ENCODE assay signal across 14 cellular contexts in the genomic region with DNA sequence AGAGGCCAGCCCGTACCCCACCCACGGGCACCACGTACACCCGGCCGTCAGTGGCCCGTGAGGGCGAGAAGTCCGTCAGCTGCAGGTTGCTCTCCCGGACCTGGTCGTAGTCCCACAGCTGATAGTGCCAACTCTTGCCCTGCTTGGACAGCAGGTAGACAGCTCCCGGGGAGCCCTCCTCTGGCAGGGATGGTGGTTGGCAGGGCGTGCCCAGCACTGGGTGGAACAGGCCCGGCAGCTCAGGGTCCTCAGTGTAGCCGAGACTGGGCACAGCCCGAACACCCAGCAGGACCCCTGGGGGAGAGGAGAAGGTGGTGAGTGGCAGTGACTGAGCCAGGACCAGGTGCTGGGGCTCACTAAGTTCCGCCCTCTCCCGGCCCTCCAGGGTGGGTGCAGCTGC. TPM values are rescaled to one million over a fixed set of nuclear protein-coding genes. Genes with fewer than 3 reads are reported as not detected.
DNase-seq lines count a peak whose midpoint lies in the region; ATAC-seq and TF ChIP-seq lines count a peak whose summit lies in the region.
"Had no signal": no experiment of that assay in that cellular context is flagged by ENCODE, and none has a peak within 500 bp of the region (broad histone marks: within the 10 kb centered on the region; RNA-seq: fewer than 3 reads in every experiment).

No MANE protein-coding gene starts in this region.

- H3K4me1 ChIP-seq in mucosa of descending colon (ENCODE audit: low read depth): no peaks in the 10 kb centered on the region

- intact Hi-C loops in Right ventricle myocardium inferior (cut with DNase I) (no loop called here), cardiac septum (cut with DNase I) (no loop called here), mucosa of descending colon (cut with DNase I, micrococcal nuclease) (no loop called here)
- intact Hi-C loops in dendritic cell treated with granulocyte-macrophage colony-stimulating factor and Interleukin-4, amounts not matched to agents 40 ng/mL and 50 ng/mL, for 4 days (cut with micrococcal nuclease): no loop called here
- intact Hi-C loops in activated T-helper 2 cell treated with anti-CD3 and anti-CD28 coated beads, Interferon-gamma antibody, Interleukin-2, Interleukin-4, amounts not matched to agents 10 μg/mL and 5 μg/mL and 100 μg/mL, durations not matched to agents 14 hours and 24 hours and 36 hours (cut with micrococcal nuclease): no loop called here

- H3K9me3 ChIP-seq in mucosa of descending colon: no peaks in the 10 kb centered on the region

- H3K36me3 Mint-ChIP-seq in dendritic cell treated with granulocyte-macrophage colony-stimulating factor and Interleukin-4, amounts not matched to agents 40 ng/mL and 50 ng/mL, for 4 days (ENCODE audit: low read depth): peaks cover 57% of the 10 kb centered on the region
- H3K36me3 Mint-ChIP-seq in activated T-helper 2 cell treated with anti-CD3 and anti-CD28 coated beads, Interferon-gamma antibody, Interleukin-2, Interleukin-4, amounts not matched to agents 10 μg/mL and 5 μg/mL and 100 μg/mL, durations not matched to agents 14 hours and 24 hours and 36 hours (ENCODE audit: low read depth): peaks cover 11% of the 10 kb centered on the region

- peaks cover 36% of the 10 kb centered on the region for H3K4me1 Mint-ChIP-seq in dendritic cell treated with granulocyte-macrophage colony-stimulating factor and Interleukin-4, amounts not matched to agents 40 ng/mL and 50 ng/mL, for 4 days (ENCODE audit: low read depth)
- peaks cover 3% of the 10 kb centered on the region for H3K4me1 Mint-ChIP-seq in activated T-helper 2 cell treated with anti-CD3 and anti-CD28 coated beads, Interferon-gamma antibody, Interleukin-2, Interleukin-4, amounts not matched to agents 10 μg/mL and 5 μg/mL and 100 μg/mL, durations not matched to agents 14 hours and 24 hours and 36 hours (ENCODE audit: low read depth)

- no peak for ATAC-seq in Right ventricle myocardium inferior
- ATAC-seq in mucosa of descending colon: peak; percentile 21

- H3K4me3 ChIP-seq in mucosa of descending colon: no peak overlapping the region

- no peaks in the 10 kb centered on the region for H3K36me3 ChIP-seq in mucosa of descending colon (ENCODE audit: low read depth)

- H3K9me3 Mint-ChIP-seq in dendritic cell treated with granulocyte-macrophage colony-stimulating factor and Interleukin-4, amounts not matched to agents 40 ng/mL and 50 ng/mL, for 4 days: no peaks in the 10 kb centered on the region
- no peaks in the 10 kb centered on the region for H3K9me3 Mint-ChIP-seq in activated T-helper 2 cell treated with anti-CD3 and anti-CD28 coated beads, Interferon-gamma antibody, Interleukin-2, Interleukin-4, amounts not matched to agents 10 μg/mL and 5 μg/mL and 100 μg/mL, durations not matched to agents 14 hours and 24 hours and 36 hours
- H3K9me3 Mint-ChIP-seq: IgD-negative memory B cell had no signal

- DNase-seq in Right ventricle myocardium inferior (ENCODE audit: missing footprints): peak; percentile 56
- DNase-seq in cardiac septum (ENCODE audit: low spot score): no peak
- no peak for DNase-seq in mucosa of descending colon
- DNase-seq in glomerular visceral epithelial cell (ENCODE audit: extremely low spot score): no peak
- no peak for DNase-seq in stimulated activated CD4-positive, alpha-beta T cell treated with anti-CD3 and anti-CD28 coated beads, Interleukin-1b, Interleukin-23, amount 100 ng/mL, for 48 hours
- no peak for DNase-seq in HuH-7 (ENCODE audit: low spot score)
- no peak for DNase-seq in activated T-helper 2 cell treated with anti-CD3 and anti-CD28 coated beads, Interferon-gamma antibody, Interleukin-2, Interleukin-4, amounts not matched to agents 10 μg/mL and 5 μg/mL and 100 μg/mL, durations not matched to agents 14 hours and 24 hours and 36 hours (ENCODE audit: low spot score)
- DNase-seq: H7, NCI-H1436, NCI-H2029 treated with DMSO at 0.1 percent for 48 hours, NCI-H510A had no signal

- no peak for TF ChIP-seq CTCF in mucosa of descending colon (IDR thresholded peaks at IDR 0.05)

- H3K27me3 Mint-ChIP-seq in dendritic cell treated with granulocyte-macrophage colony-stimulating factor and Interleukin-4, amounts not matched to agents 40 ng/mL and 50 ng/mL, for 4 days: no peaks in the 10 kb centered on the region
- no peaks in the 10 kb centered on the region for H3K27me3 Mint-ChIP-seq in activated T-helper 2 cell treated with anti-CD3 and anti-CD28 coated beads, Interferon-gamma antibody, Interleukin-2, Interleukin-4, amounts not matched to agents 10 μg/mL and 5 μg/mL and 100 μg/mL, durations not matched to agents 14 hours and 24 hours and 36 hours (ENCODE audit: low read depth)
- H3K27me3 Mint-ChIP-seq: IgD-negative memory B cell had no signal

- H3K4me3 Mint-ChIP-seq in dendritic cell treated with granulocyte-macrophage colony-stimulating factor and Interleukin-4, amounts not matched to agents 40 ng/mL and 50 ng/mL, for 4 days: no peak overlapping the region
- H3K4me3 Mint-ChIP-seq in activated T-helper 2 cell treated with anti-CD3 and anti-CD28 coated beads, Interferon-gamma antibody, Interleukin-2, Interleukin-4, amounts not matched to agents 10 μg/mL and 5 μg/mL and 100 μg/mL, durations not matched to agents 14 hours and 24 hours and 36 hours (ENCODE audit: low read depth): no peak overlapping the region
- H3K4me3 Mint-ChIP-seq: IgD-negative memory B cell had no signal

- H3K27ac Mint-ChIP-seq in dendritic cell treated with granulocyte-macrophage colony-stimulating factor and Interleukin-4, amounts not matched to agents 40 ng/mL and 50 ng/mL, for 4 days: peak overlapping the region; percentile 56
- no peak overlapping the region for H3K27ac Mint-ChIP-seq in activated T-helper 2 cell treated with anti-CD3 and anti-CD28 coated beads, Interferon-gamma antibody, Interleukin-2, Interleukin-4, amounts not matched to agents 10 μg/mL and 5 μg/mL and 100 μg/mL, durations not matched to agents 14 hours and 24 hours and 36 hours

RNA-seq across cellular contexts. Expression of a gene that starts 7.8 kb away (rescaled TPM):
- total RNA-seq in Right ventricle myocardium inferior (6.4 TPM), cardiac septum (9.2 TPM), mucosa of descending colon (10 to 100 TPM; 10.9 to 16.7 (median 13.8) TPM)
- 13.2 and 14.2 TPM in 2 replicates for total RNA-seq in activated T-helper 2 cell treated with anti-CD3 and anti-CD28 coated beads, Interferon-gamma antibody, Interleukin-2, Interleukin-4, amounts not matched to agents 10 μg/mL and 5 μg/mL and 100 μg/mL, durations not matched to agents 14 hours and 24 hours and 36 hours

RNA-seq across cellular contexts. Expression of a gene that starts 8.5 kb away (rescaled TPM):
- total RNA-seq in Right ventricle myocardium inferior: 32.4 TPM
- total RNA-seq in cardiac septum: 32.9 TPM
- total RNA-seq in mucosa of descending colon: 10 to 100 TPM; 54.0 to 81.7 (median 59.9) TPM
- total RNA-seq in activated T-helper 2 cell treated with anti-CD3 and anti-CD28 coated beads, Interferon-gamma antibody, Interleukin-2, Interleukin-4, amounts not matched to agents 10 μg/mL and 5 μg/mL and 100 μg/mL, durations not matched to agents 14 hours and 24 hours and 36 hours: 257 and 267 TPM in 2 replicates

RNA-seq across cellular contexts. Expression of a gene that starts 25.6 kb away (rescaled TPM):
- 12.6 TPM for total RNA-seq in Right ventricle myocardium inferior
- 10.0 TPM for total RNA-seq in cardiac septum
- 10 to 100 TPM; 22.1 to 26.1 (median 23.2) TPM for total RNA-seq in mucosa of descending colon
- 7.4 and 8.4 TPM in 2 replicates for total RNA-seq in activated T-helper 2 cell treated with anti-CD3 and anti-CD28 coated beads, Interferon-gamma antibody, Interleukin-2, Interleukin-4, amounts not matched to agents 10 μg/mL and 5 μg/mL and 100 μg/mL, durations not matched to agents 14 hours and 24 hours and 36 hours

RNA-seq across cellular contexts. Expression of a gene that starts 25.8 kb away (rescaled TPM):
- total RNA-seq in Right ventricle myocardium inferior: 37.4 TPM
- total RNA-seq in cardiac septum: 18.1 TPM
- 10 to 100 TPM; 29.9 to 49.2 (median 39.3) TPM for total RNA-seq in mucosa of descending colon
- total RNA-seq in activated T-helper 2 cell treated with anti-CD3 and anti-CD28 coated beads, Interferon-gamma antibody, Interleukin-2, Interleukin-4, amounts not matched to agents 10 μg/mL and 5 μg/mL and 100 μg/mL, durations not matched to agents 14 hours and 24 hours and 36 hours: 33.5 and 36.7 TPM in 2 replicates

RNA-seq across cellular contexts. Expression of a gene that starts 32.8 kb away (rescaled TPM):
- total RNA-seq in Right ventricle myocardium inferior (not detected), cardiac septum (1.00 TPM), mucosa of descending colon (1 to 10 TPM; 1.4 to 8.6 (median 2.5) TPM)
- total RNA-seq in activated T-helper 2 cell treated with anti-CD3 and anti-CD28 coated beads, Interferon-gamma antibody, Interleukin-2, Interleukin-4, amounts not matched to agents 10 μg/mL and 5 μg/mL and 100 μg/mL, durations not matched to agents 14 hours and 24 hours and 36 hours: 0.69 TPM in 1 of 2 replicates, not detected in the other
- total RNA-seq: A172, H7 had no signal
